ENCODE assay signal across 18 cellular contexts in the genomic region with DNA sequence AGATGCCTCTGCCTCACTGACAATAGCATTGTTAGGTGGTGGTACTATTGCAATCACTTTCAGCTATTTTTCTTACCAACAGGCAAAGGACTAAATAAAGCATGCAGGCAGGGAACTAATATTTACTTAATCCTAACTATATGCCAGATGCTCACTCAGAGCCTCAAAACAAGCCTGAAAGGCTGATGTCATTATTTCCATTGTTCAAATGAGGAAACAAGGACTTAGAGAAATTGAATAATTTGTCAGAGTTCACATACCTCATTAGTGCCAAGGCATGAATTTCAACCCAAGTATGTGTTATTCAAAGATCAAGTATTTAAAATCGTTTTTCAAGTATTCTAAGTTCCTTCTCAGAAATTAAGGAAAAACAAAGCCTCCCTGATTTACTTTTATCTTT.
DNase-seq lines count a peak whose midpoint lies in the region; ATAC-seq, FAIRE-seq and TF ChIP-seq lines count a peak whose summit lies in the region.
"Had no signal": no experiment of that assay in that cellular context is flagged by ENCODE, and none has a peak within 500 bp of the region (broad histone marks: within the 10 kb centered on the region; RNA-seq: fewer than 3 reads in every experiment).

No MANE protein-coding gene starts in this region.

- TF ChIP-seq CTCF in cardiac fibroblast (IDR thresholded peaks at IDR 0.05; ENCODE audit: low read depth, low read length): no peak
- TF ChIP-seq CTCF in pancreas (IDR thresholded peaks at IDR 0.05): no peak

- WGBS in pancreas, 2 donors: 2 to 7% methylated on average over 1 of the region's 1 CpG

- no peak for FAIRE-seq in pancreas (lab: Jason Lieb, UNC)
- FAIRE-seq: A549, frontal cortex had no signal

- H3K4me3 ChIP-seq in cardiac fibroblast (replicated peaks in 1 of 2; ENCODE audit: low read depth in 2 of 2, low read length in 2 of 2) (no peak overlapping the region), pancreas (no peak overlapping the region)
- H3K4me3 ChIP-seq: A549, colonic mucosa, HAP-1, upper lobe of right lung had no signal

- peak in 3 of 4 donors; percentile 31 to 69 (median 60) for ATAC-seq in pancreas
- ATAC-seq: A549, left cardiac atrium, upper lobe of right lung had no signal

- no peaks in the 10 kb centered on the region for H3K9me3 ChIP-seq in pancreas
- H3K9me3 ChIP-seq: A549, colonic mucosa, HAP-1, upper lobe of right lung had no signal

- intact Hi-C loops in pancreas (cut with DNase I): no loop called here

- no peaks in the 10 kb centered on the region for H3K27me3 ChIP-seq in pancreas
- H3K27me3 ChIP-seq: colonic mucosa, upper lobe of right lung had no signal

- no peaks in the 10 kb centered on the region for H3K4me1 ChIP-seq in pancreas
- H3K4me1 ChIP-seq: A549, colonic mucosa, HAP-1, upper lobe of right lung had no signal

- no peak overlapping the region for H3K27ac ChIP-seq in pancreas
- H3K27ac ChIP-seq: A549, colonic mucosa, upper lobe of right lung had no signal

- in situ Hi-C loops in KBM-7 (cut with MboI; ENCODE audit: low pct_unique_long_range_greater_than_20kb, low sequenced_read_pairs): no loop called here

- H3K36me3 ChIP-seq in pancreas: no peaks in the 10 kb centered on the region
- H3K36me3 ChIP-seq: colonic mucosa, HAP-1, upper lobe of right lung had no signal

- DNase-seq in NCI-H146 (lab: John Stamatoyannopoulos, UW) (peak; percentile 3), NCI-H146 treated with DMSO at 0.1 percent for 48 hours (lab: John Stamatoyannopoulos, UW; ENCODE audit: unreplicated experiment) (no peak), NCI-H1694 (lab: John Stamatoyannopoulos, UW) (peak; percentile 63), cardiac fibroblast (ENCODE audit: low read depth in 2 of 2) (peak; percentile 0 to 76), pancreas (no peak), germinal center (ENCODE audit: low spot score) (no peak), KBM-7 (no peak)
- DNase-seq in stimulated activated CD4-positive, alpha-beta T cell treated with anti-CD3 and anti-CD28 coated beads, Interleukin-2, amount 100 ng/mL, for 48 hours: no peak
- DNase-seq: activated CD8-positive, alpha-beta memory T cell treated with anti-CD3 and anti-CD28 coated beads for 24 hours; colonic mucosa; IMR-90; left cardiac atrium; NCI-H226; stimulated activated CD4-positive, alpha-beta T cell treated with anti-CD3 and anti-CD28 coated beads, Interleukin-12 subunit alpha, Interleukin-12 subunit beta, amount 100 ng/mL, for 4 hours; upper lobe of right lung had no signal

Comparison
In these comparisons a context has a peak if more than half of its experiments do, and no peak if none do; other contexts are left out.
1. DNase-seq: peak in NCI-H146 (single experiment), NCI-H1694 (single experiment) and cardiac fibroblast (2 of 2); none in NCI-H146 treated with DMSO at 0.1 percent for 48 hours (single experiment), pancreas (0 of 6), germinal center (single experiment), stimulated activated CD4-positive, alpha-beta T cell treated with anti-CD3 and anti-CD28 coated beads, Interleukin-2, amount 100 ng/mL, for 48 hours (0 of 2) and KBM-7 (single experiment).